8 cellular contexts compared by ENCODE assay signal in genomic region chr10:79047875-79048638, GRCh38. TPM values are rescaled to one million over a fixed set of nuclear protein-coding genes. Genes with fewer than 3 reads are reported as not detected.
DNase-seq lines count a peak whose midpoint lies in the region; ATAC-seq and TF ChIP-seq lines count a peak whose summit lies in the region.

No MANE protein-coding gene starts in this region.

- no peaks in the 10 kb centered on the region for H3K9me3 Mint-ChIP-seq in CD8-positive, alpha-beta memory T cell
- H3K9me3 Mint-ChIP-seq in activated naive CD8-positive, alpha-beta T cell treated with anti-CD3 and anti-CD28 coated beads, Interleukin-2, amount 10 ng/mL, durations not matched to agents 7 days and 5 days = no peaks in the 10 kb centered on the region
- H3K9me3 Mint-ChIP-seq in natural killer cell treated with Interleukin-12 subunit alpha and Interleukin-12 subunit beta and Interleukin-15 and Interleukin-18, amount 100 ng/mL, for 72 hours = no peaks in the 10 kb centered on the region

- H3K27ac Mint-ChIP-seq in CD8-positive, alpha-beta memory T cell = peak overlapping the region; percentile 65 to 95 (median 91)
- H3K27ac Mint-ChIP-seq in activated naive CD8-positive, alpha-beta T cell treated with anti-CD3 and anti-CD28 coated beads, Interleukin-2, amount 10 ng/mL, durations not matched to agents 7 days and 5 days = peak overlapping the region; percentile 99
- peak overlapping the region; percentile 46 to 74 for H3K27ac Mint-ChIP-seq in natural killer cell treated with Interleukin-12 subunit alpha and Interleukin-12 subunit beta and Interleukin-15 and Interleukin-18, amount 100 ng/mL, for 72 hours

- TF ChIP-seq CTCF in Peyer's patch (IDR thresholded peaks at IDR 0.05) = no peak

- CTCF ChIA-PET in CD8-positive, alpha-beta memory T cell (lab: Charles Lee) = interaction anchor here (0.8 to 1.0 kb wide), 3 partner anchors 14 to 73 kb away, joined by 3 to 4 read pairs (median 4); no protein-coding TSS in a partner anchor

- POLR2A ChIA-PET in CD8-positive, alpha-beta memory T cell (lab: Charles Lee) = interaction anchor here (0.6 kb wide), 1 partner anchor 153 kb away, joined by 3 read pairs; no protein-coding TSS in a partner anchor
- POLR2A ChIA-PET in activated naive CD8-positive, alpha-beta T cell treated with anti-CD3 and anti-CD28 coated beads, Interleukin-2, amount 10 ng/mL, durations not matched to agents 7 days and 5 days (lab: Charles Lee) = interaction anchor here (0.7 to 1.2 kb wide), 5 partner anchors 17 to 89 kb away, joined by 3 to 6 read pairs (median 4); no protein-coding TSS in a partner anchor

- H3K4me1 ChIP-seq in CD8-positive, alpha-beta memory T cell (ENCODE audit: insufficient read depth, low read length) = peaks cover 51% of the 10 kb centered on the region
- H3K4me1 ChIP-seq in Peyer's patch = peaks cover 9 to 23% (median 14%) of the 10 kb centered on the region in 4 donors

- H3K36me3 ChIP-seq in CD8-positive, alpha-beta memory T cell (ENCODE audit: insufficient read depth, low read length) = no peaks in the 10 kb centered on the region
- H3K36me3 ChIP-seq in Peyer's patch = no peaks in the 10 kb centered on the region

- peaks cover 35 to 65% (median 59%) of the 10 kb centered on the region in 3 donors for H3K4me1 Mint-ChIP-seq in CD8-positive, alpha-beta memory T cell
- H3K4me1 Mint-ChIP-seq in activated naive CD8-positive, alpha-beta T cell treated with anti-CD3 and anti-CD28 coated beads, Interleukin-2, amount 10 ng/mL, durations not matched to agents 7 days and 5 days = peaks cover 21% of the 10 kb centered on the region
- peaks cover 9 to 12% of the 10 kb centered on the region in 2 donors for H3K4me1 Mint-ChIP-seq in natural killer cell treated with Interleukin-12 subunit alpha and Interleukin-12 subunit beta and Interleukin-15 and Interleukin-18, amount 100 ng/mL, for 72 hours (ENCODE audit: low read depth in 2 of 2)

- peak overlapping the region; percentile 35 to 80 (median 71) for H3K4me3 Mint-ChIP-seq in CD8-positive, alpha-beta memory T cell
- peak overlapping the region; percentile 88 for H3K4me3 Mint-ChIP-seq in activated naive CD8-positive, alpha-beta T cell treated with anti-CD3 and anti-CD28 coated beads, Interleukin-2, amount 10 ng/mL, durations not matched to agents 7 days and 5 days
- peak overlapping the region; percentile 27 for H3K4me3 Mint-ChIP-seq in natural killer cell treated with Interleukin-12 subunit alpha and Interleukin-12 subunit beta and Interleukin-15 and Interleukin-18, amount 100 ng/mL, for 72 hours

- no peaks in the 10 kb centered on the region for H3K9me3 ChIP-seq in CD8-positive, alpha-beta memory T cell (ENCODE audit: low read length)
- no peaks in the 10 kb centered on the region for H3K9me3 ChIP-seq in Peyer's patch

- H3K27ac ChIP-seq in CD8-positive, alpha-beta memory T cell (ENCODE audit: low read depth, low read length) = peak overlapping the region; percentile 72
- peak overlapping the region in 3 of 4 donors; percentile 29 to 58 (median 52) for H3K27ac ChIP-seq in Peyer's patch

- H3K4me3 ChIP-seq in CD8-positive, alpha-beta memory T cell (ENCODE audit: low read length) = peak overlapping the region; percentile 54
- H3K4me3 ChIP-seq in Peyer's patch = no peak overlapping the region

- DNase-seq in CD8-positive, alpha-beta memory T cell = peak in 4 of 5 donors; percentile 16 to 73 (median 58)
- DNase-seq in Peyer's patch (peak; percentile 53 to 71 (median 57)), dedifferentiated amniotic fluid mesenchymal stem cell (ENCODE audit: extremely low spot score) (no peak), NCI-H524 (lab: John Stamatoyannopoulos, UW) (no peak), SHP77 (lab: John Stamatoyannopoulos, UW) (no peak)
- peak; percentile 74 for DNase-seq in activated naive CD8-positive, alpha-beta T cell treated with anti-CD3 and anti-CD28 coated beads, Interleukin-2, amount 10 ng/mL, durations not matched to agents 7 days and 5 days
- no peak for DNase-seq in natural killer cell treated with Interleukin-12 subunit alpha and Interleukin-12 subunit beta and Interleukin-15 and Interleukin-18, amount 100 ng/mL, for 72 hours (ENCODE audit: low spot score)

- ATAC-seq in activated naive CD8-positive, alpha-beta T cell treated with anti-CD3 and anti-CD28 coated beads, Interleukin-2, amount 10 ng/mL, durations not matched to agents 7 days and 5 days (ENCODE audit: low read depth) = peak; percentile 98
- ATAC-seq in natural killer cell treated with Interleukin-12 subunit alpha and Interleukin-12 subunit beta and Interleukin-15 and Interleukin-18, amount 100 ng/mL, for 72 hours = peak; percentile 34 to 57
- ATAC-seq in GM18498 (IDR thresholded peaks at IDR 0.05; ENCODE audit: unreplicated experiment) = no peak

- no peaks in the 10 kb centered on the region for H3K27me3 ChIP-seq in CD8-positive, alpha-beta memory T cell (ENCODE audit: insufficient read depth, low read length, poor library complexity, severe bottlenecking)
- H3K27me3 ChIP-seq in Peyer's patch = no peaks in the 10 kb centered on the region

- no peaks in the 10 kb centered on the region for H3K36me3 Mint-ChIP-seq in CD8-positive, alpha-beta memory T cell
- H3K36me3 Mint-ChIP-seq in activated naive CD8-positive, alpha-beta T cell treated with anti-CD3 and anti-CD28 coated beads, Interleukin-2, amount 10 ng/mL, durations not matched to agents 7 days and 5 days = peaks cover 2% of the 10 kb centered on the region
- no peaks in the 10 kb centered on the region for H3K36me3 Mint-ChIP-seq in natural killer cell treated with Interleukin-12 subunit alpha and Interleukin-12 subunit beta and Interleukin-15 and Interleukin-18, amount 100 ng/mL, for 72 hours

- no peaks in the 10 kb centered on the region for H3K27me3 Mint-ChIP-seq in CD8-positive, alpha-beta memory T cell
- no peaks in the 10 kb centered on the region for H3K27me3 Mint-ChIP-seq in activated naive CD8-positive, alpha-beta T cell treated with anti-CD3 and anti-CD28 coated beads, Interleukin-2, amount 10 ng/mL, durations not matched to agents 7 days and 5 days
- H3K27me3 Mint-ChIP-seq in natural killer cell treated with Interleukin-12 subunit alpha and Interleukin-12 subunit beta and Interleukin-15 and Interleukin-18, amount 100 ng/mL, for 72 hours = peaks cover 0 to 2% of the 10 kb centered on the region in 2 donors

- TF ChIP-seq POLR2A in Peyer's patch (IDR thresholded peaks at IDR 0.05) = no peak

RNA-seq across cellular contexts. Expression of gene ZMIZ1, which starts 20.7 kb away (rescaled TPM):
- total RNA-seq in CD8-positive, alpha-beta memory T cell = 10 to 100 TPM; 34.7 to 36.3 TPM
- 8.0 TPM for polyA plus RNA-seq in CD8-positive, alpha-beta memory T cell
- 10 to 100 TPM; 40.4 to 86.7 (median 73.2) TPM for total RNA-seq in Peyer's patch
- total RNA-seq in activated naive CD8-positive, alpha-beta T cell treated with anti-CD3 and anti-CD28 coated beads, Interleukin-2, amount 10 ng/mL, durations not matched to agents 7 days and 5 days = 10 to 100 TPM; 28.8 to 29.3 TPM
- total RNA-seq in natural killer cell treated with Interleukin-12 subunit alpha and Interleukin-12 subunit beta and Interleukin-15 and Interleukin-18, amount 100 ng/mL, for 72 hours = 10 to 100 TPM; 49.7 to 54.4 TPM

Comparison
In these comparisons a context has a peak if more than half of its experiments do, and no peak if none do; other contexts are left out.
1. DNase-seq: peak in CD8-positive, alpha-beta memory T cell (4 of 5), Peyer's patch (3 of 3) and activated naive CD8-positive, alpha-beta T cell treated with anti-CD3 and anti-CD28 coated beads, Interleukin-2, amount 10 ng/mL, durations not matched to agents 7 days and 5 days (single experiment); none in natural killer cell treated with Interleukin-12 subunit alpha and Interleukin-12 subunit beta and Interleukin-15 and Interleukin-18, amount 100 ng/mL, for 72 hours (single experiment), dedifferentiated amniotic fluid mesenchymal stem cell (single experiment), NCI-H524 (0 of 2) and SHP77 (0 of 2).
2. H3K4me3 Mint-ChIP-seq: peak in every context shown above with its lines; median percentile 88 in activated naive CD8-positive, alpha-beta T cell treated with anti-CD3 and anti-CD28 coated beads, Interleukin-2, amount 10 ng/mL, durations not matched to agents 7 days and 5 days; 71 in CD8-positive, alpha-beta memory T cell; 27 in natural killer cell treated with Interleukin-12 subunit alpha and Interleukin-12 subunit beta and Interleukin-15 and Interleukin-18, amount 100 ng/mL, for 72 hours.
3. Peak in every context shown above with its lines, with median percentiles within 50 percentile points of each other: H3K27ac Mint-ChIP-seq.